1 cellular context compared by ENCODE assay signal in genomic region chr11:93993747-93994146, GRCh38.
TF ChIP-seq lines count a peak whose summit lies in the region.

No MANE protein-coding gene starts in this region.

TF ChIP-seq in HepG2, 621 proteins besides CTCF, POLR2A, EP300 and RAD21 (continued from another document):
- TF ChIP-seq KIAA2018 (CRISPR knock-in tag; IDR thresholded peaks at IDR 0.05; ENCODE audit: borderline replicate concordance) (no peak), SRSF1 (optimal IDR thresholded peaks at IDR 0.05; ENCODE audit: low read depth, low read length) (no peak), TRIM22 (IDR thresholded peaks at IDR 0.05) (no peak), CENPT (CRISPR knock-in tag; IDR thresholded peaks at IDR 0.05; ENCODE audit: low read depth) (no peak), ZNF790 (CRISPR knock-in tag; IDR thresholded peaks at IDR 0.05; ENCODE audit: borderline replicate concordance) (no peak), ELF4 (CRISPR knock-in tag; IDR thresholded peaks at IDR 0.05; ENCODE audit: borderline replicate concordance) (no peak), NFE2L2 (IDR thresholded peaks at IDR 0.05; ENCODE audit: low read length) (no peak), ZMYM4 (CRISPR knock-in tag; IDR thresholded peaks at IDR 0.05) (no peak), POGK (CRISPR knock-in tag; conservative IDR thresholded peaks at IDR 0.05) (no peak), ZFYVE20 (CRISPR knock-in tag; IDR thresholded peaks at IDR 0.05; ENCODE audit: borderline replicate concordance, low read depth) (no peak)
- TF ChIP-seq, protein P1, sequence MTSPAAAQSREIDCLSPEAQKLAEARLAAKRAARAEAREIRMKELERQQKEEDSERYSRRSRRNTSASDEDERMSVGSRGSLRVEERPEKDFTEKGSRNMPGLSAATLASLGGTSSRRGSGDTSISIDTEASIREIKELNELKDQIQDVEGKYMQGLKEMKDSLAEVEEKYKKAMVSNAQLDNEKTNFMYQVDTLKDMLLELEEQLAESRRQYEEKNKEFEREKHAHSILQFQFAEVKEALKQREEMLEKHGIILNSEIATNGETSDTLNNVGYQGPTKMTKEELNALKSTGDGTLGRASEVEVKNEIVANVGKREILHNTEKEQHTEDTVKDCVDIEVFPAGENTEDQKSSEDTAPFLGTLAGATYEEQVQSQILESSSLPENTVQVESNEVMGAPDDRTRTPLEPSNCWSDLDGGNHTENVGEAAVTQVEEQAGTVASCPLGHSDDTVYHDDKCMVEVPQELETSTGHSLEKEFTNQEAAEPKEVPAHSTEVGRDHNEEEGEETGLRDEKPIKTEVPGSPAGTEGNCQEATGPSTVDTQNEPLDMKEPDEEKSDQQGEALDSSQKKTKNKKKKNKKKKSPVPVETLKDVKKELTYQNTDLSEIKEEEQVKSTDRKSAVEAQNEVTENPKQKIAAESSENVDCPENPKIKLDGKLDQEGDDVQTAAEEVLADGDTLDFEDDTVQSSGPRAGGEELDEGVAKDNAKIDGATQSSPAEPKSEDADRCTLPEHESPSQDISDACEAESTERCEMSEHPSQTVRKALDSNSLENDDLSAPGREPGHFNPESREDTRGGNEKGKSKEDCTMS (CRISPR knock-in tag; conservative IDR thresholded peaks at IDR 0.05): no peak
